26 cellular contexts compared by ENCODE assay signal in genomic region chr10:62177111-62177510, GRCh38.
A peak's percentile ranks its signal among the peaks of the same experiment; 100 is the strongest.
DNase-seq lines count a peak whose midpoint lies in the region; ATAC-seq, FAIRE-seq and TF ChIP-seq lines count a peak whose summit lies in the region.
"Had no signal": no experiment of that assay in that cellular context is flagged by ENCODE, and none has a peak within 500 bp of the region (broad histone marks: within the 10 kb centered on the region; RNA-seq: fewer than 3 reads in every experiment).

No MANE protein-coding gene starts in this region.

- POLR2A ChIA-PET in T-cell (lab: Charles Lee) = no interaction called here

- H3K4me3 Mint-ChIP-seq in natural killer cell treated with Interleukin-12 subunit alpha and Interleukin-12 subunit beta and Interleukin-15 and Interleukin-18, amount 100 ng/mL, for 72 hours = peak overlapping the region; percentile 8
- no peak overlapping the region for H3K4me3 Mint-ChIP-seq in natural killer cell
- peak overlapping the region in 1 of 3 donors; percentile 13 for H3K4me3 Mint-ChIP-seq in T-cell
- no peak overlapping the region for H3K4me3 Mint-ChIP-seq in stimulated activated memory B cell treated with anti-CD40 and anti-IgM and Interleukin-4, amounts not matched to agents 10 μg/mL and 1 μg/mL and 100 μg/mL, for 72 hours
- H3K4me3 Mint-ChIP-seq: B cell, CD14-positive monocyte, IgD-negative memory B cell had no signal

- TF ChIP-seq CTCF in natural killer cell (IDR thresholded peaks at IDR 0.05) = no peak

- intact Hi-C loops in natural killer cell (cut with micrococcal nuclease) = no loop called here

- CTCF ChIA-PET in T-cell (lab: Charles Lee) = interaction anchor here (1.0 to 1.3 kb wide), 2 partner anchors 68 to 88 kb away, joined by 3 read pairs; no protein-coding TSS in a partner anchor

- no peaks in the 10 kb centered on the region for H3K27me3 Mint-ChIP-seq in natural killer cell treated with Interleukin-12 subunit alpha and Interleukin-12 subunit beta and Interleukin-15 and Interleukin-18, amount 100 ng/mL, for 72 hours
- H3K27me3 Mint-ChIP-seq in natural killer cell (ENCODE audit: low read depth in 2 of 2) = no peaks in the 10 kb centered on the region
- no peaks in the 10 kb centered on the region for H3K27me3 Mint-ChIP-seq in T-cell
- no peaks in the 10 kb centered on the region for H3K27me3 Mint-ChIP-seq in stimulated activated memory B cell treated with anti-CD40 and anti-IgM and Interleukin-4, amounts not matched to agents 10 μg/mL and 1 μg/mL and 100 μg/mL, for 72 hours
- H3K27me3 Mint-ChIP-seq: B cell, IgD-negative memory B cell had no signal

- no peak for DNase-seq in natural killer cell treated with Interleukin-12 subunit alpha and Interleukin-12 subunit beta and Interleukin-15 and Interleukin-18, amount 100 ng/mL, for 72 hours (ENCODE audit: low spot score)
- no peak for DNase-seq in natural killer cell
- no peak for DNase-seq in T-cell
- no peak for DNase-seq in DMS 273 treated with DMSO at 0.1 percent for 48 hours (lab: John Stamatoyannopoulos, UW)
- no peak for DNase-seq in Kasumi-1 (lab: John Stamatoyannopoulos, UW)
- DNase-seq: DMS53, NCI-H1048, NCI-H1417, NCI-H1694, NCI-H2081 treated with DMSO at 0.1 percent for 48 hours, NCI-H2171, NCI-H226, NCI-H510A, NCI-H69, Right ventricle myocardium superior, RPMI8226 had no signal

- peak overlapping the region; percentile 78 to 89 for H3K27ac Mint-ChIP-seq in natural killer cell treated with Interleukin-12 subunit alpha and Interleukin-12 subunit beta and Interleukin-15 and Interleukin-18, amount 100 ng/mL, for 72 hours
- H3K27ac Mint-ChIP-seq in natural killer cell = no peak overlapping the region
- H3K27ac Mint-ChIP-seq in T-cell = peak overlapping the region; percentile 61 to 68
- peak overlapping the region; percentile 56 for H3K27ac Mint-ChIP-seq in stimulated activated memory B cell treated with anti-CD40 and anti-IgM and Interleukin-4, amounts not matched to agents 10 μg/mL and 1 μg/mL and 100 μg/mL, for 72 hours
- H3K27ac Mint-ChIP-seq: B cell, CD14-positive monocyte, IgD-negative memory B cell had no signal

- H3K36me3 Mint-ChIP-seq in natural killer cell treated with Interleukin-12 subunit alpha and Interleukin-12 subunit beta and Interleukin-15 and Interleukin-18, amount 100 ng/mL, for 72 hours = peaks cover 26% of the 10 kb centered on the region
- peaks cover 13% of the 10 kb centered on the region for H3K36me3 Mint-ChIP-seq in natural killer cell
- H3K36me3 Mint-ChIP-seq in T-cell = peaks cover 22% of the 10 kb centered on the region
- H3K36me3 Mint-ChIP-seq in stimulated activated memory B cell treated with anti-CD40 and anti-IgM and Interleukin-4, amounts not matched to agents 10 μg/mL and 1 μg/mL and 100 μg/mL, for 72 hours = peaks cover 16% of the 10 kb centered on the region

- peak; percentile 14 for FAIRE-seq in colon (lab: Jason Lieb, UNC)
- FAIRE-seq: D721Med, G401.6, GM12878 had no signal

- peaks cover 23% of the 10 kb centered on the region for H3K9me3 Mint-ChIP-seq in natural killer cell treated with Interleukin-12 subunit alpha and Interleukin-12 subunit beta and Interleukin-15 and Interleukin-18, amount 100 ng/mL, for 72 hours
- peaks cover 5 to 8% of the 10 kb centered on the region in 2 donors for H3K9me3 Mint-ChIP-seq in natural killer cell
- peaks cover 10 to 32% (median 14%) of the 10 kb centered on the region in 3 donors for H3K9me3 Mint-ChIP-seq in T-cell
- peaks cover 16% of the 10 kb centered on the region for H3K9me3 Mint-ChIP-seq in stimulated activated memory B cell treated with anti-CD40 and anti-IgM and Interleukin-4, amounts not matched to agents 10 μg/mL and 1 μg/mL and 100 μg/mL, for 72 hours

- ATAC-seq in natural killer cell treated with Interleukin-12 subunit alpha and Interleukin-12 subunit beta and Interleukin-15 and Interleukin-18, amount 100 ng/mL, for 72 hours = no peak
- no peak for ATAC-seq in natural killer cell
- ATAC-seq in T-cell (replicated peaks in 1 of 4) = no peak
- ATAC-seq in stimulated activated memory B cell treated with anti-CD40 and anti-IgM and Interleukin-4, amounts not matched to agents 10 μg/mL and 1 μg/mL and 100 μg/mL, for 72 hours = no peak
- no peak for ATAC-seq in HG03432 (IDR thresholded peaks at IDR 0.05; ENCODE audit: unreplicated experiment)
- ATAC-seq: GM12878, HCT116 had no signal

- H3K4me1 Mint-ChIP-seq in natural killer cell treated with Interleukin-12 subunit alpha and Interleukin-12 subunit beta and Interleukin-15 and Interleukin-18, amount 100 ng/mL, for 72 hours (ENCODE audit: low read depth in 2 of 2) = peaks cover 46 to 67% of the 10 kb centered on the region in 2 donors
- peaks cover 24 to 54% of the 10 kb centered on the region in 2 donors for H3K4me1 Mint-ChIP-seq in natural killer cell
- peaks cover 53 to 72% (median 60%) of the 10 kb centered on the region in 3 donors for H3K4me1 Mint-ChIP-seq in T-cell
- H3K4me1 Mint-ChIP-seq in stimulated activated memory B cell treated with anti-CD40 and anti-IgM and Interleukin-4, amounts not matched to agents 10 μg/mL and 1 μg/mL and 100 μg/mL, for 72 hours = peaks cover 5% of the 10 kb centered on the region

Comparison
In these comparisons a context has a peak if more than half of its experiments do, and no peak if none do; other contexts are left out.
1. H3K27ac Mint-ChIP-seq: peak in natural killer cell treated with Interleukin-12 subunit alpha and Interleukin-12 subunit beta and Interleukin-15 and Interleukin-18, amount 100 ng/mL, for 72 hours (2 of 2), T-cell (2 of 2) and stimulated activated memory B cell treated with anti-CD40 and anti-IgM and Interleukin-4, amounts not matched to agents 10 μg/mL and 1 μg/mL and 100 μg/mL, for 72 hours (single experiment); none in natural killer cell (0 of 2).